19 cellular contexts compared by ENCODE assay signal in genomic region chr15:80375968-80376891, GRCh38. TPM values are rescaled to one million over a fixed set of nuclear protein-coding genes. Genes with fewer than 3 reads are reported as not detected.
A peak's percentile ranks its signal among the peaks of the same experiment; 100 is the strongest.
DNase-seq lines count a peak whose midpoint lies in the region; ATAC-seq, FAIRE-seq and TF ChIP-seq lines count a peak whose summit lies in the region.
"Had no signal": no experiment of that assay in that cellular context is flagged by ENCODE, and none has a peak within 500 bp of the region (broad histone marks: within the 10 kb centered on the region; RNA-seq: fewer than 3 reads in every experiment).

No MANE protein-coding gene starts in this region.

- H3K4me1 ChIP-seq in left ventricle myocardium inferior (peaks cover 11% of the 10 kb centered on the region), psoas muscle (peaks cover 21% of the 10 kb centered on the region), small intestine (ENCODE audit: control insufficient read depth in 2 of 2, insufficient read depth in 1 of 2, low read depth in 1 of 2, low read length in 1 of 2) (no peaks in the 10 kb centered on the region)

- 30 to 54% (median 40%) methylated on average over 4 of the region's 4 CpGs for WGBS in psoas muscle, 3 donors
- WGBS in small intestine, 3 donors, result 77 to 81% (median 78%) methylated on average over 4 of the region's 4 CpGs

- H3K27me3 ChIP-seq in left ventricle myocardium inferior (ENCODE audit: low read depth), result peaks cover 13% of the 10 kb centered on the region
- H3K27me3 ChIP-seq in psoas muscle (ENCODE audit: insufficient read depth in 3 of 3, low read length in 2 of 3), result no peaks in the 10 kb centered on the region
- peaks cover 0 to 4% of the 10 kb centered on the region in 2 donors for H3K27me3 ChIP-seq in small intestine (ENCODE audit: control insufficient read depth in 2 of 2, insufficient read depth in 2 of 2, low read length in 2 of 2)

- no peak for FAIRE-seq in small intestine (lab: Jason Lieb, UNC)
- FAIRE-seq: D721Med, GM19239 had no signal

- TF ChIP-seq CTCF in left ventricle myocardium inferior (IDR thresholded peaks at IDR 0.05; ENCODE audit: borderline replicate concordance) (no peak), psoas muscle (IDR thresholded peaks at IDR 0.05) (no peak), GM10266 (IDR thresholded peaks at IDR 0.05; ENCODE audit: control insufficient read depth, insufficient read depth, low read depth, missing control alignments) (no peak)

- H3K4me3 ChIP-seq in left ventricle myocardium inferior, result no peak overlapping the region
- peak overlapping the region; percentile 68 for H3K4me3 ChIP-seq in psoas muscle
- no peak overlapping the region for H3K4me3 ChIP-seq in small intestine (ENCODE audit: low read depth in 1 of 2, low read length in 2 of 2)

- no peak for DNase-seq in Right ventricle myocardium inferior (ENCODE audit: missing footprints)
- DNase-seq in cardiac septum (ENCODE audit: low spot score), result no peak
- no peak for DNase-seq in left ventricle myocardium inferior
- peak in 1 of 2 donors; percentile 64 for DNase-seq in psoas muscle
- DNase-seq in NCI-H187 treated with DMSO at 0.1 percent for 48 hours (lab: John Stamatoyannopoulos, UW), result no peak
- no peak for DNase-seq in GM10266 (ENCODE audit: extremely low spot score)
- no peak for DNase-seq in small intestine
- DNase-seq in NCI-H2081 (lab: John Stamatoyannopoulos, UW), result no peak
- DNase-seq: CD8-positive, alpha-beta T cell; COR-L47; DND-41; GDM1; HCEC 1CT; HFFc6 had no signal

- ATAC-seq in Right ventricle myocardium inferior, result peak; percentile 46
- ATAC-seq in psoas muscle, result peak; percentile 57 to 94 (median 88)
- ATAC-seq: CD8-positive, alpha-beta T cell had no signal

- no peaks in the 10 kb centered on the region for H3K9me3 ChIP-seq in left ventricle myocardium inferior (replicated peaks)
- H3K9me3 ChIP-seq in psoas muscle, result no peaks in the 10 kb centered on the region
- no peaks in the 10 kb centered on the region for H3K9me3 ChIP-seq in small intestine (ENCODE audit: control insufficient read depth, low read depth)

- intact Hi-C loops in Right ventricle myocardium inferior (cut with DNase I), result no loop called here
- intact Hi-C loops in cardiac septum (cut with DNase I), result no loop called here
- intact Hi-C loops in left ventricle myocardium inferior (cut with micrococcal nuclease), result no loop called here
- intact Hi-C loops in psoas muscle (cut with DNase I), result no loop called here

- H3K27ac ChIP-seq in left ventricle myocardium inferior (replicated peaks) (peak overlapping the region; percentile 52), psoas muscle (peak overlapping the region; percentile 71), small intestine (ENCODE audit: low read depth in 1 of 2, low read length in 1 of 2) (no peak overlapping the region)
- H3K27ac ChIP-seq: 22Rv1 had no signal

- H3K36me3 ChIP-seq in left ventricle myocardium inferior (no peaks in the 10 kb centered on the region), psoas muscle (ENCODE audit: insufficient read depth in 1 of 2, low read depth in 1 of 2) (no peaks in the 10 kb centered on the region), small intestine (ENCODE audit: control insufficient read depth in 2 of 2, insufficient read depth in 2 of 2, low read length in 2 of 2) (no peaks in the 10 kb centered on the region)

RNA-seq across cellular contexts. Expression of gene ARNT2, which starts 28.0 kb away (rescaled TPM):
- total RNA-seq in Right ventricle myocardium inferior (4.9 TPM), cardiac septum (4.7 TPM), left ventricle myocardium inferior (3.6 TPM), psoas muscle (10 to 100 TPM in 2 of 4 donors, 1 to 10 TPM in 2; 2.7 to 12.2 (median 8.0) TPM)
- polyA plus RNA-seq in psoas muscle (1 to 10 TPM in 2 of 3 donors, under 1 TPM in 1; 0.09 to 4.4 (median 3.8) TPM), small intestine (1 to 10 TPM in 2 of 3 donors, under 1 TPM in 1; 0.45 to 3.0 (median 1.9) TPM)
- total RNA-seq: CD8-positive, alpha-beta T cell; HT-29 had no signal
- polyA plus RNA-seq: CD14-positive monocyte had no signal

Comparison
In these comparisons a context has a peak if more than half of its experiments do, and no peak if none do; other contexts are left out.
1. H3K27ac ChIP-seq: peak in left ventricle myocardium inferior (single experiment) and psoas muscle (single experiment); none in small intestine (0 of 2).